ENCODE assay signal across 25 cellular contexts in genomic region chr10:100793055-100793454, GRCh38. TPM values are rescaled to one million over a fixed set of nuclear protein-coding genes. Genes with fewer than 3 reads are reported as not detected.
DNase-seq lines count a peak whose midpoint lies in the region; ATAC-seq, FAIRE-seq and TF ChIP-seq lines count a peak whose summit lies in the region.
"Had no signal": no experiment of that assay in that cellular context is flagged by ENCODE, and none has a peak within 500 bp of the region (broad histone marks: within the 10 kb centered on the region; RNA-seq: fewer than 3 reads in every experiment).

No MANE protein-coding gene starts in this region.

- TF ChIP-seq EP300 in H1 (IDR thresholded peaks at IDR 0.05; ENCODE audit: borderline replicate concordance in 1 of 2, low read depth in 2 of 2, low read length in 2 of 2), result no peak

- H3K23ac ChIP-seq in H1 (ENCODE audit: insufficient read length), result no peak overlapping the region

- TF ChIP-seq RAD21 in H1 (IDR thresholded peaks at IDR 0.05 in 1 of 2, conservative IDR thresholded peaks at IDR 0.05 in 1 of 2; ENCODE audit: low read depth in 2 of 2, low read length in 2 of 2), result no peak

- H3K9me2 ChIP-seq in GM23338 (ENCODE audit: insufficient read depth), result no peaks in the 10 kb centered on the region
- H3K9me2 ChIP-seq: SK-N-SH had no signal

- H4K20me1 ChIP-seq in GM23338 (replicated peaks; ENCODE audit: insufficient read depth) (no peaks in the 10 kb centered on the region), H1 (replicated peaks in 1 of 2; ENCODE audit: control insufficient read depth in 1 of 2, insufficient read depth in 2 of 2, low read length in 2 of 2) (no peaks in the 10 kb centered on the region)

- no peak for FAIRE-seq in H1 (lab: Jason Lieb, UNC)
- FAIRE-seq: A204.1, GM12878 had no signal

- no peaks in the 10 kb centered on the region for H3K23me2 ChIP-seq in H1 (ENCODE audit: low read depth, low read length)

- H2BK20ac ChIP-seq in H1 (ENCODE audit: low read length), result no peak overlapping the region

- no peak overlapping the region for H2BK120ac ChIP-seq in H1 (replicated peaks; ENCODE audit: low read depth, low read length)

- H3K79me2 ChIP-seq in GM23338 (replicated peaks; ENCODE audit: insufficient read depth) (no peaks in the 10 kb centered on the region), H1 (ENCODE audit: control insufficient read depth in 1 of 2, insufficient read depth in 2 of 2, low read length in 2 of 2) (no peaks in the 10 kb centered on the region)

- no peak overlapping the region for H3K4me3 Mint-ChIP-seq in GM23338
- H3K4me3 Mint-ChIP-seq in mesothelial cell of epicardium, result no peak overlapping the region
- H3K4me3 Mint-ChIP-seq: CD4-positive, alpha-beta memory T cell had no signal

- H3K4ac ChIP-seq in H1 (replicated peaks; ENCODE audit: insufficient read length, low read depth, low read length), result no peak overlapping the region

- H3K9me3 Mint-ChIP-seq in GM23338 (no peaks in the 10 kb centered on the region), mesothelial cell of epicardium (no peaks in the 10 kb centered on the region)
- H3K9me3 Mint-ChIP-seq: CD4-positive, alpha-beta memory T cell had no signal

- no peak overlapping the region for H3K9ac ChIP-seq in H1 (replicated peaks in 1 of 4; ENCODE audit: extremely low read depth in 1 of 4, low read depth in 3 of 4, low read length in 3 of 4)
- H3K9ac ChIP-seq: SK-N-SH had no signal

- 0 out of 2 replicates have a peak, but pooled peaks cover 4% of the 10 kb centered on the region for H3F3A ChIP-seq in GM23338 (replicated peaks; ENCODE audit: low read depth)

- POLR2A ChIA-PET in H1 (lab: Charles Lee; ENCODE audit: partially characterized antibody), result interaction anchor here (1.1 to 1.3 kb wide), 3 partner anchors 13 to 33 kb away, joined by 4 to 5 read pairs (median 4); no protein-coding TSS in a partner anchor

- TF ChIP-seq CTCF in GM23338 (conservative IDR thresholded peaks at IDR 0.05; ENCODE audit: low read depth in 2 of 2) (no peak), H1 (IDR thresholded peaks at IDR 0.05; ENCODE audit: control extremely low read depth in 1 of 3, insufficient read depth in 1 of 3, low read depth in 1 of 3, low read length in 3 of 3) (no peak), mesothelial cell of epicardium (IDR thresholded peaks at IDR 0.05; ENCODE audit: unreplicated experiment) (no peak)

- no peak overlapping the region for H3K4me3 ChIP-seq in GM23338
- no peak overlapping the region for H3K4me3 ChIP-seq in H1 (ENCODE audit: extremely low read depth in 1 of 4, insufficient read depth in 2 of 4, low read depth in 3 of 4, low read length in 4 of 4)
- H3K4me3 ChIP-seq: GM12878 had no signal

- no peak overlapping the region for H2BK15ac ChIP-seq in H1 (ENCODE audit: low read length)

- H3K27me3 ChIP-seq in GM23338 (ENCODE audit: insufficient read depth) (no peaks in the 10 kb centered on the region), H1 (replicated peaks in 1 of 4; ENCODE audit: control insufficient read depth in 3 of 4, extremely low read depth in 1 of 4, insufficient read depth in 3 of 4, low read length in 3 of 4) (no peaks in the 10 kb centered on the region; a peak in 4 of 7 replicates)

- H3K36me3 ChIP-seq in GM23338 (ENCODE audit: insufficient read depth) (no peaks in the 10 kb centered on the region), H1 (ENCODE audit: control insufficient read depth in 2 of 4, insufficient read depth in 4 of 4, low read length in 3 of 4) (no peaks in the 10 kb centered on the region)

- H3K4me1 Mint-ChIP-seq in GM23338 (peaks cover 39% of the 10 kb centered on the region), mesothelial cell of epicardium (peaks cover 33% of the 10 kb centered on the region)
- H3K4me1 Mint-ChIP-seq: CD4-positive, alpha-beta memory T cell had no signal

- H3K4me1 ChIP-seq in GM23338 (ENCODE audit: insufficient read depth) (peaks cover 11% of the 10 kb centered on the region), H1 (replicated peaks in 1 of 4; ENCODE audit: control insufficient read depth in 3 of 4, insufficient read depth in 4 of 4, low read length in 3 of 4) (peaks cover 5 to 27% (median 11%) of the 10 kb centered on the region in 4 experiments)

- ATAC-seq in GM23338, result peak; percentile 82
- ATAC-seq: GM12878, PC-3 had no signal

- H4K8ac ChIP-seq in H1 (ENCODE audit: extremely low read depth, insufficient read depth, low read length), result no peak overlapping the region

- H2AFZ ChIP-seq in GM23338 (peak overlapping the region; percentile 61), H1 (ENCODE audit: low read length) (0 out of 2 replicates have a peak overlapping the region, but pooled peaks have one; percentile 28)

- CTCF ChIA-PET in H1 (lab: Charles Lee; ENCODE audit: partially characterized antibody), result interaction anchor here (0.7 to 2.0 kb wide), 10 partner anchors 8 to 224 kb away, joined by 3 to 8 read pairs (median 3); no protein-coding TSS in a partner anchor

- no peak for TF ChIP-seq POLR2A in H1 (IDR thresholded peaks at IDR 0.05; ENCODE audit: control extremely low read depth in 1 of 2, low read depth in 2 of 2, low read length in 2 of 2)

- DNase-seq in GM23338 (ENCODE audit: low spot score) (peak; percentile 60), H1 (ENCODE audit: low read depth in 1 of 2, low spot score in 2 of 2) (peak in 1 of 2 experiments; percentile 61), mesothelial cell of epicardium (ENCODE audit: low spot score in 2 of 2, unreplicated experiment in 2 of 2) (no peak), retina (peak; percentile 53), NCI-H128 (lab: John Stamatoyannopoulos, UW; ENCODE audit: unreplicated experiment) (no peak), UCSD-AML1 (lab: John Stamatoyannopoulos, UW; ENCODE audit: unreplicated experiment) (no peak), NCI-H2029 (lab: John Stamatoyannopoulos, UW) (no peak), T-helper 9 cell (no peak)
- DNase-seq: C1 segment of cervical spinal cord; CD4-positive, alpha-beta memory T cell; COR-L47; GDM1; GOT3; NCI-H1092; NCI-H1436; NCI-H187; NCI-H524; NCI-H774; NK-92 treated with Interleukin-12 subunit alpha and Interleukin-12 subunit beta, amount 100 ng/mL, for 24 hours; PC-3; SK-N-SH had no signal

- peak overlapping the region; percentile 69; the same call in 1 of the 2 replicates for H2BK12ac ChIP-seq in H1 (ENCODE audit: low read depth, low read length)

- H3K9me3 ChIP-seq in H1 (ENCODE audit: insufficient read depth in 2 of 2, low read depth in 1 of 2, low read length in 1 of 2), result no peaks in the 10 kb centered on the region
- H3K9me3 ChIP-seq: SK-N-SH had no signal

- H2BK5ac ChIP-seq in H1 (ENCODE audit: low read depth, low read length), result no peak overlapping the region

- no peak overlapping the region for H2AK5ac ChIP-seq in H1 (ENCODE audit: low read depth, low read length)

- H3K14ac ChIP-seq in H1 (ENCODE audit: insufficient read length), result no peak overlapping the region

- H3K18ac ChIP-seq in H1 (ENCODE audit: extremely low read depth, low read length), result no peak overlapping the region

- no peaks in the 10 kb centered on the region for H3K79me1 ChIP-seq in H1 (ENCODE audit: low read depth, low read length)

- 47% methylated on average over 6 of the region's 7 CpGs; no CpG with 5 or more reads in 1 of the 2 experiments for WGBS in H1 (ENCODE audit: extremely low coverage in 1 of 2, insufficient coverage in 1 of 2, insufficient read length in 1 of 2, insufficient replicate concordance in 2 of 2, low coverage in 1 of 2, low lambda C conversion rate in 2 of 2, missing lambda C conversion rate in 1 of 2), 2 experiments

- H3K36me3 Mint-ChIP-seq in GM23338 (ENCODE audit: low read depth) (no peaks in the 10 kb centered on the region), mesothelial cell of epicardium (no peaks in the 10 kb centered on the region)
- H3K36me3 Mint-ChIP-seq: CD4-positive, alpha-beta memory T cell had no signal

- H3K27ac Mint-ChIP-seq in GM23338 (no peak overlapping the region), mesothelial cell of epicardium (peak overlapping the region; percentile 58)
- H3K27ac Mint-ChIP-seq: CD4-positive, alpha-beta memory T cell had no signal

- H4K91ac ChIP-seq in H1 (replicated peaks; ENCODE audit: insufficient read length, low read length), result no peak overlapping the region

- H3K27ac ChIP-seq in GM23338 (ENCODE audit: low read depth) (no peak overlapping the region), H1 (ENCODE audit: low read depth, low read length) (no peak overlapping the region)
- H3K27ac ChIP-seq: HL-60 had no signal

- H3K27me3 Mint-ChIP-seq in GM23338 (ENCODE audit: insufficient read depth, low read depth, poor library complexity) (peaks cover 19% of the 10 kb centered on the region), mesothelial cell of epicardium (ENCODE audit: low read depth) (peaks cover 33% of the 10 kb centered on the region)

- H3K56ac ChIP-seq in H1 (replicated peaks; ENCODE audit: insufficient read length, low read depth, low read length), result no peak overlapping the region

- H4K5ac ChIP-seq in H1 (ENCODE audit: insufficient read length, low read depth, low read length), result no peak overlapping the region

- H3K4me2 ChIP-seq in GM23338, result 0 out of 2 replicates have a peak overlapping the region, but pooled peaks have one; percentile 55
- H3K4me2 ChIP-seq in H1 (ENCODE audit: insufficient read depth in 1 of 2, low read depth in 2 of 2, low read length in 2 of 2), result no peak overlapping the region
- H3K4me2 ChIP-seq: SK-N-SH had no signal

TF ChIP-seq in GM23338, 12 proteins besides CTCF, POLR2A, EP300 and RAD21 (continues in another document):
- no peak for TF ChIP-seq STAT1 (IDR thresholded peaks at IDR 0.05; ENCODE audit: unreplicated experiment)
- no peak for TF ChIP-seq ZNF114 (CRISPR knock-in tag; IDR thresholded peaks at IDR 0.05)
- no peak for TF ChIP-seq JUNB (IDR thresholded peaks at IDR 0.05; ENCODE audit: unreplicated experiment)
- no peak for TF ChIP-seq POLR2AphosphoS5 (IDR thresholded peaks at IDR 0.05; ENCODE audit: low read depth)

TF ChIP-seq in H1, 55 proteins besides CTCF, POLR2A, EP300 and RAD21 (continues in another document):
- no peak for TF ChIP-seq SRF (IDR thresholded peaks at IDR 0.05; ENCODE audit: low read depth, low read length)
- TF ChIP-seq BRCA1 (IDR thresholded peaks at IDR 0.05; ENCODE audit: low read depth, low read length), result no peak
- no peak for TF ChIP-seq BACH1 (IDR thresholded peaks at IDR 0.05; ENCODE audit: low read length)

RNA-seq across cellular contexts. Expression of gene PAX2, which starts 47.7 kb away (rescaled TPM):
- total RNA-seq in GM23338 (2014; rRNA removed; shearing (Covaris generic)), result not detected in 2 replicates
- polyA plus RNA-seq in GM23338 (2016; fragmentation: Nextera tagmentation; extraction: Ambion mirVana), result not detected in 2 replicates
- total RNA-seq in H1 (2021; fragmentation: NEBNext Ultra II Directional; extraction: Animal tissue kit (Norgen Biotek cat#: 25700)), result not detected in 2 replicates
- polyA plus RNA-seq in H1 (2011; rRNA removed), result 0.02 TPM in 1 of 2 replicates, not detected in the other
- polyA plus RNA-seq in H1 (2011; cell fraction: cytosol; rRNA removed), result not detected
- polyA plus RNA-seq in H1 (2011; cell fraction: nucleus; rRNA removed), result not detected
- 0.05 TPM in 1 of 4 replicates, not detected in the others for polyA plus RNA-seq in H1 (2012, experiment 1 of 2)
- not detected for polyA plus RNA-seq in H1 (2012, experiment 2 of 2)
- not detected for polyA plus RNA-seq in H1 (2013, experiment 1 of 2)
- polyA plus RNA-seq in H1 (2013, experiment 2 of 2), result 0.06 TPM
- not detected in 2 replicates for polyA minus RNA-seq in H1 (2011; rRNA and poly(A)+ RNA removed)
- not detected for polyA minus RNA-seq in H1 (2011; cell fraction: cytosol; rRNA and poly(A)+ RNA removed)
- polyA minus RNA-seq in H1 (2011; cell fraction: nucleus; rRNA and poly(A)+ RNA removed), result not detected
- not detected in 3 replicates for total RNA-seq in mesothelial cell of epicardium
- total RNA-seq: CD4-positive, alpha-beta memory T cell; GM12878; PC-3 had no signal
- polyA plus RNA-seq: AG04450; CD4-positive, alpha-beta memory T cell; GM12878; SK-N-SH had no signal

Comparison
In these comparisons a context has a peak if more than half of its experiments do, and no peak if none do; other contexts are left out.
1. DNase-seq: peak in GM23338 (single experiment) and retina (single experiment); none in mesothelial cell of epicardium (0 of 2), NCI-H128 (single experiment), UCSD-AML1 (single experiment), NCI-H2029 (single experiment) and T-helper 9 cell (single experiment).